In genomic region chr4:78776031-78776728, GRCh38 we compare ENCODE assay signal across 8 cellular contexts. TPM values are rescaled to one million over a fixed set of nuclear protein-coding genes. Genes with fewer than 3 reads are reported as not detected.
DNase-seq lines count a peak whose midpoint lies in the region; ATAC-seq and TF ChIP-seq lines count a peak whose summit lies in the region.

Gene BMP2K, plus strand, starts transcription at chr4:78776350. Its CDS starts 194 bp downstream, at chr4:78776544.

- no peak for TF ChIP-seq CTCF in PC-3 (conservative IDR thresholded peaks at IDR 0.05; ENCODE audit: low read depth, low read length)
- TF ChIP-seq CTCF in esophagus squamous epithelium (IDR thresholded peaks at IDR 0.05) = no peak

- H3K36me3 ChIP-seq in PC-3 (ENCODE audit: low read depth, low read length) (no peaks in the 10 kb centered on the region), esophagus squamous epithelium (no peaks in the 10 kb centered on the region)

- WGBS in esophagus squamous epithelium, 2 donors = no CpG with 5 or more reads among the region's 100 CpGs

- H3K79me2 ChIP-seq in PC-3 (ENCODE audit: low read length) = peaks cover 46% of the 10 kb centered on the region

- H3K9me3 ChIP-seq in PC-3 (ENCODE audit: low read length) = no peaks in the 10 kb centered on the region
- no peaks in the 10 kb centered on the region for H3K9me3 ChIP-seq in esophagus squamous epithelium

- H3F3A ChIP-seq in PC-3 (ENCODE audit: low read length, unreplicated experiment) = no peaks in the 10 kb centered on the region

- intact Hi-C loops in PC-3 (cut with micrococcal nuclease) (loop anchor here (2.0 to 10.0 kb wide), 5 partner anchors 85 to 719 kb away; partner anchors contain the start of gene FRAS1), esophagus squamous epithelium (cut with DNase I) (loop anchor here (10.0 kb wide), 1 partner anchor 121 kb away; no protein-coding TSS in a partner anchor)

- no peaks in the 10 kb centered on the region for H3K27me3 ChIP-seq in PC-3 (ENCODE audit: low read length)
- no peaks in the 10 kb centered on the region for H3K27me3 ChIP-seq in esophagus squamous epithelium

- H3K9me3 Mint-ChIP-seq in activated T-cell treated with anti-CD3 and anti-CD28 coated beads, Interleukin-2, amount 50 U/mL, for 72 hours = no peaks in the 10 kb centered on the region
- no peaks in the 10 kb centered on the region for H3K9me3 Mint-ChIP-seq in naive B cell
- H3K9me3 Mint-ChIP-seq in stimulated activated memory B cell treated with anti-CD40 and anti-IgM and Interleukin-4, amounts not matched to agents 10 μg/mL and 1 μg/mL and 100 μg/mL, for 72 hours = no peaks in the 10 kb centered on the region

- POLR2A ChIA-PET in PC-3 (lab: Charles Lee; ENCODE audit: unreplicated experiment) = interaction anchor here (0.6 to 1.1 kb wide), 5 partner anchors 14 to 876 kb away, joined by 3 to 18 read pairs (median 4); no protein-coding TSS in a partner anchor

- H3K4me1 ChIP-seq in PC-3 (ENCODE audit: insufficient read depth, low read length) (peaks cover 35% of the 10 kb centered on the region), esophagus squamous epithelium (peaks cover 9 to 51% (median 19%) of the 10 kb centered on the region in 3 donors)

- H2AFZ ChIP-seq in PC-3 (ENCODE audit: low read length) = peak within 1 kb of the TSS; percentile 92

- TF ChIP-seq POLR2A in esophagus squamous epithelium (IDR thresholded peaks at IDR 0.05) = peak in 2 of 4 donors; percentile 75 to 80

- DNase-seq in CMK (ENCODE audit: low read depth) (peak; percentile 56), GM19240 (ENCODE audit: insufficient read length, low spot score) (peak; percentile 58), PC-3 (peak; percentile 62), esophagus squamous epithelium (lab: John Stamatoyannopoulos, UW) (peak; percentile 43), naive B cell (peak; percentile 86)
- DNase-seq in activated T-cell treated with anti-CD3 and anti-CD28 coated beads, Interleukin-2, amount 50 U/mL, for 72 hours = peak; percentile 79 to 81

- no TSS peak for BruUV-seq in PC-3 (replicated peaks; lab: Mats Ljungman, UMichigan)

- peak within 1 kb of the TSS; percentile 87 for H3K4me3 ChIP-seq in PC-3 (ENCODE audit: low read length)
- H3K4me3 ChIP-seq in esophagus squamous epithelium = peak within 1 kb of the TSS; percentile 77 to 94 (median 86)

- H3K4me2 ChIP-seq in PC-3 (ENCODE audit: low read length) = peak within 1 kb of the TSS; percentile 92

- peak within 1 kb of the TSS; percentile 91 to 94 for H3K4me3 Mint-ChIP-seq in activated T-cell treated with anti-CD3 and anti-CD28 coated beads, Interleukin-2, amount 50 U/mL, for 72 hours
- peak within 1 kb of the TSS in 6 of 8 donors; percentile 91 to 96 (median 96) for H3K4me3 Mint-ChIP-seq in naive B cell
- H3K4me3 Mint-ChIP-seq in stimulated activated memory B cell treated with anti-CD40 and anti-IgM and Interleukin-4, amounts not matched to agents 10 μg/mL and 1 μg/mL and 100 μg/mL, for 72 hours = no peak within 1 kb of the TSS

- CTCF ChIA-PET in PC-3 (lab: Charles Lee) = interaction anchor here (0.5 to 0.6 kb wide), 2 partner anchors 114 to 128 kb away, joined by 3 to 6 read pairs; no protein-coding TSS in a partner anchor

- ATAC-seq in HG03442 (IDR thresholded peaks at IDR 0.05; ENCODE audit: unreplicated experiment) = peak; percentile 65
- ATAC-seq in PC-3 = peak; percentile 73
- peak; percentile 82 to 85 for ATAC-seq in activated T-cell treated with anti-CD3 and anti-CD28 coated beads, Interleukin-2, amount 50 U/mL, for 72 hours (replicated peaks in 1 of 2)
- peak; percentile 78 to 79 for ATAC-seq in naive B cell (ENCODE audit: low read depth in 2 of 2)
- peak; percentile 92 for ATAC-seq in stimulated activated memory B cell treated with anti-CD40 and anti-IgM and Interleukin-4, amounts not matched to agents 10 μg/mL and 1 μg/mL and 100 μg/mL, for 72 hours

- peaks cover 0 to 4% of the 10 kb centered on the region in 2 donors for H3K36me3 Mint-ChIP-seq in activated T-cell treated with anti-CD3 and anti-CD28 coated beads, Interleukin-2, amount 50 U/mL, for 72 hours (ENCODE audit: insufficient read depth in 2 of 2)
- H3K36me3 Mint-ChIP-seq in naive B cell = no peaks in the 10 kb centered on the region
- H3K36me3 Mint-ChIP-seq in stimulated activated memory B cell treated with anti-CD40 and anti-IgM and Interleukin-4, amounts not matched to agents 10 μg/mL and 1 μg/mL and 100 μg/mL, for 72 hours = no peaks in the 10 kb centered on the region

- H3K4me1 Mint-ChIP-seq in activated T-cell treated with anti-CD3 and anti-CD28 coated beads, Interleukin-2, amount 50 U/mL, for 72 hours (ENCODE audit: low read depth) = peaks cover 30% of the 10 kb centered on the region
- peaks cover 9 to 17% (median 11%) of the 10 kb centered on the region in 3 donors for H3K4me1 Mint-ChIP-seq in naive B cell
- H3K4me1 Mint-ChIP-seq in stimulated activated memory B cell treated with anti-CD40 and anti-IgM and Interleukin-4, amounts not matched to agents 10 μg/mL and 1 μg/mL and 100 μg/mL, for 72 hours = peaks cover 23% of the 10 kb centered on the region

- no peaks in the 10 kb centered on the region for H3K27me3 Mint-ChIP-seq in activated T-cell treated with anti-CD3 and anti-CD28 coated beads, Interleukin-2, amount 50 U/mL, for 72 hours (ENCODE audit: low read depth)
- H3K27me3 Mint-ChIP-seq in naive B cell = no peaks in the 10 kb centered on the region
- H3K27me3 Mint-ChIP-seq in stimulated activated memory B cell treated with anti-CD40 and anti-IgM and Interleukin-4, amounts not matched to agents 10 μg/mL and 1 μg/mL and 100 μg/mL, for 72 hours = no peaks in the 10 kb centered on the region

- H3K27ac Mint-ChIP-seq in activated T-cell treated with anti-CD3 and anti-CD28 coated beads, Interleukin-2, amount 50 U/mL, for 72 hours = peak within 1 kb of the TSS; percentile 97
- H3K27ac Mint-ChIP-seq in naive B cell = peak within 1 kb of the TSS; percentile 96 to 99 (median 98)
- peak within 1 kb of the TSS; percentile 96 for H3K27ac Mint-ChIP-seq in stimulated activated memory B cell treated with anti-CD40 and anti-IgM and Interleukin-4, amounts not matched to agents 10 μg/mL and 1 μg/mL and 100 μg/mL, for 72 hours

- peaks cover 23% of the 10 kb centered on the region for H4K20me1 ChIP-seq in PC-3 (ENCODE audit: low read length)

- H3K9ac ChIP-seq in PC-3 (ENCODE audit: low read length) = peak within 1 kb of the TSS; percentile 93

- H3K27ac ChIP-seq in PC-3 (ENCODE audit: low read length) (peak within 1 kb of the TSS; percentile 72), esophagus squamous epithelium (peak within 1 kb of the TSS; percentile 93 to 99 (median 98))

- H3K9me2 ChIP-seq in PC-3 (replicated peaks; ENCODE audit: low read length) = no peaks in the 10 kb centered on the region

RNA-seq across cellular contexts. Expression of gene BMP2K, which starts in this region (rescaled TPM):
- total RNA-seq in PC-3 (2014; rRNA removed) (16.2 and 24.5 TPM in 2 replicates), esophagus squamous epithelium (10 to 100 TPM; 27.4 to 47.3 (median 33.7) TPM)
- 10 to 100 TPM; 12.4 to 12.8 TPM for total RNA-seq in activated T-cell treated with anti-CD3 and anti-CD28 coated beads, Interleukin-2, amount 50 U/mL, for 72 hours
- 10 to 100 TPM in 5 of 6 donors, 1 to 10 TPM in 1; 7.1 to 35.4 (median 28.9) TPM for polyA plus RNA-seq in naive B cell (ENCODE audit: low read depth in 6 of 6)

Comparison
In these comparisons a context has a peak if more than half of its experiments do, and no peak if none do; other contexts are left out.
1. Peak in every context shown above with its lines: DNase-seq, ATAC-seq, H3K4me3 ChIP-seq and H3K27ac ChIP-seq.